In genomic region chr1:10941891-10942541, GRCh38 we compare ENCODE assay signal across 8 cellular contexts.
DNase-seq lines count a peak whose midpoint lies in the region; ATAC-seq lines count a peak whose summit lies in the region.

No MANE protein-coding gene starts in this region.

- H3K4me2 ChIP-seq in Karpas-422 (ENCODE audit: low read depth, low read length, poor library complexity, severe bottlenecking), result no peak overlapping the region

- H3K36me3 ChIP-seq in Karpas-422 (ENCODE audit: insufficient read depth, low read length), result no peaks in the 10 kb centered on the region

- no peaks in the 10 kb centered on the region for H3K27me3 ChIP-seq in Karpas-422 (ENCODE audit: low read length)

- peaks cover 15% of the 10 kb centered on the region for H3K4me1 ChIP-seq in Karpas-422 (ENCODE audit: low read length)

- no peak overlapping the region for H3K27ac ChIP-seq in Karpas-422 (ENCODE audit: low read length)

- DNase-seq in EH (ENCODE audit: low read depth) (peak; percentile 45), Karpas-422 (peak; percentile 82), midbrain (lab: John Stamatoyannopoulos, UW) (peak; percentile 27), NCI-H2029 (lab: John Stamatoyannopoulos, UW) (no peak)
- DNase-seq in activated CD4-positive, alpha-beta T cell treated with anti-CD3 and anti-CD28 coated beads for 4 hours, result peak; percentile 38 to 60
- peak; percentile 51 for DNase-seq in effector CD4-positive, alpha-beta T cell
- peak; percentile 44 for DNase-seq in stimulated activated naive CD4-positive, alpha-beta T cell treated with Interleukin-2 at 50 U/mL for 16 hours (lab: John Stamatoyannopoulos, UW)

- no peak overlapping the region for H3K4me3 ChIP-seq in Karpas-422 (ENCODE audit: low read length)

- H3K79me2 ChIP-seq in Karpas-422 (ENCODE audit: low read length), result no peaks in the 10 kb centered on the region

- no peak for ATAC-seq in GM19397 (IDR thresholded peaks at IDR 0.05; ENCODE audit: unreplicated experiment)

- no peaks in the 10 kb centered on the region for H3K9me3 ChIP-seq in Karpas-422 (ENCODE audit: low read length)

- H2AFZ ChIP-seq in Karpas-422 (ENCODE audit: low read length), result no peak overlapping the region

- no peak overlapping the region for H3K9ac ChIP-seq in Karpas-422 (ENCODE audit: low read length)

- H4K20me1 ChIP-seq in Karpas-422 (ENCODE audit: insufficient read depth, low read depth, low read length), result 0 out of 2 replicates have a peak, but pooled peaks cover 3% of the 10 kb centered on the region

- H3K9me2 ChIP-seq in Karpas-422 (replicated peaks; ENCODE audit: insufficient read depth, low read length), result no peaks in the 10 kb centered on the region
